Comparison of ENCODE assay signal across 15 cellular contexts in genomic region chr6:66558189-66558588, GRCh38.
DNase-seq lines count a peak whose midpoint lies in the region; ATAC-seq and TF ChIP-seq lines count a peak whose summit lies in the region.
"Had no signal": no experiment of that assay in that cellular context is flagged by ENCODE, and none has a peak within 500 bp of the region (broad histone marks: within the 10 kb centered on the region; RNA-seq: fewer than 3 reads in every experiment).

No MANE protein-coding gene starts in this region.

- ATAC-seq in activated CD8-positive, alpha-beta T cell treated with anti-CD3 and anti-CD28 coated beads for 36 hours: no peak
- ATAC-seq in activated CD8-positive, alpha-beta T cell treated with anti-CD3 and anti-CD28 coated beads, Interleukin-2, amount 10 ng/mL, durations not matched to agents 7 days and 5 days: no peak
- no peak for ATAC-seq in GM21423 (IDR thresholded peaks at IDR 0.05; ENCODE audit: unreplicated experiment)
- ATAC-seq: activated naive CD4-positive, alpha-beta T cell treated with anti-CD3 and anti-CD28 coated beads, Interleukin-2, amount 50 U/mL, for 72 hours; left ventricle myocardium superior had no signal

- H3K27ac ChIP-seq in WERI-Rb-1 (no peak overlapping the region), breast epithelium (no peak overlapping the region)
- H3K27ac ChIP-seq: BLaER1, stomach had no signal

- no peak for DNase-seq in activated CD8-positive, alpha-beta T cell treated with anti-CD3 and anti-CD28 coated beads for 36 hours
- DNase-seq in activated CD8-positive, alpha-beta T cell treated with anti-CD3 and anti-CD28 coated beads, Interleukin-2, amount 10 ng/mL, durations not matched to agents 7 days and 5 days: no peak
- no peak for DNase-seq in WERI-Rb-1
- no peak for DNase-seq in NCI-H2081 treated with DMSO at 0.1 percent for 48 hours (lab: John Stamatoyannopoulos, UW)
- no peak for DNase-seq in T-helper 1 cell
- no peak for DNase-seq in breast epithelium (ENCODE audit: low spot score in 2 of 2)
- DNase-seq: left ventricle myocardium superior; NCI-H345; nucleus accumbens; stimulated activated CD4-positive, alpha-beta T cell treated with anti-CD3 and anti-CD28 coated beads, Interleukin-1b, Interleukin-23, amount 100 ng/mL, for 48 hours; stomach had no signal

- no peak overlapping the region for H3K4me3 Mint-ChIP-seq in activated CD8-positive, alpha-beta T cell treated with anti-CD3 and anti-CD28 coated beads for 36 hours
- no peak overlapping the region for H3K4me3 Mint-ChIP-seq in activated CD8-positive, alpha-beta T cell treated with anti-CD3 and anti-CD28 coated beads, Interleukin-2, amount 10 ng/mL, durations not matched to agents 7 days and 5 days

- no peak overlapping the region for H3K4me3 ChIP-seq in WERI-Rb-1 (ENCODE audit: low read depth, low read length)
- H3K4me3 ChIP-seq in breast epithelium: no peak overlapping the region
- H3K4me3 ChIP-seq: BLaER1, stomach had no signal

- peaks cover 23% of the 10 kb centered on the region for H3K9me3 Mint-ChIP-seq in activated CD8-positive, alpha-beta T cell treated with anti-CD3 and anti-CD28 coated beads for 36 hours
- peaks cover 23% of the 10 kb centered on the region for H3K9me3 Mint-ChIP-seq in activated CD8-positive, alpha-beta T cell treated with anti-CD3 and anti-CD28 coated beads, Interleukin-2, amount 10 ng/mL, durations not matched to agents 7 days and 5 days (ENCODE audit: insufficient read depth)

- H3K27ac Mint-ChIP-seq in activated CD8-positive, alpha-beta T cell treated with anti-CD3 and anti-CD28 coated beads for 36 hours: no peak overlapping the region
- no peak overlapping the region for H3K27ac Mint-ChIP-seq in activated CD8-positive, alpha-beta T cell treated with anti-CD3 and anti-CD28 coated beads, Interleukin-2, amount 10 ng/mL, durations not matched to agents 7 days and 5 days
- H3K27ac Mint-ChIP-seq: activated naive CD4-positive, alpha-beta T cell treated with anti-CD3 and anti-CD28 coated beads, Interleukin-2, amount 50 U/mL, for 72 hours had no signal

- TF ChIP-seq EP300 in Ishikawa (IDR thresholded peaks at IDR 0.05; ENCODE audit: borderline replicate concordance): no peak

- TF ChIP-seq RAD21 in Ishikawa (IDR thresholded peaks at IDR 0.05; ENCODE audit: low read depth): 0 out of 2 replicates have a peak, but pooled peaks have one; percentile 23

- TF ChIP-seq CTCF in activated CD8-positive, alpha-beta T cell treated with anti-CD3 and anti-CD28 coated beads for 36 hours (IDR thresholded peaks at IDR 0.05): peak; percentile 26
- TF ChIP-seq CTCF in WERI-Rb-1 (IDR thresholded peaks at IDR 0.05; ENCODE audit: low read depth, low read length): peak; percentile 34; the same call in 1 of the 2 replicates
- no peak for TF ChIP-seq CTCF in breast epithelium (IDR thresholded peaks at IDR 0.05)

- no peaks in the 10 kb centered on the region for H3K36me3 Mint-ChIP-seq in activated CD8-positive, alpha-beta T cell treated with anti-CD3 and anti-CD28 coated beads for 36 hours (ENCODE audit: low read depth)
- H3K36me3 Mint-ChIP-seq in activated CD8-positive, alpha-beta T cell treated with anti-CD3 and anti-CD28 coated beads, Interleukin-2, amount 10 ng/mL, durations not matched to agents 7 days and 5 days (ENCODE audit: low read depth): no peaks in the 10 kb centered on the region

- CTCF ChIA-PET in activated CD8-positive, alpha-beta T cell treated with anti-CD3 and anti-CD28 coated beads for 36 hours (lab: Charles Lee): interaction anchor here (1.7 kb wide), 1 partner anchor 104 kb away, joined by 3 read pairs; no protein-coding TSS in a partner anchor
- CTCF ChIA-PET in activated CD8-positive, alpha-beta T cell treated with anti-CD3 and anti-CD28 coated beads, Interleukin-2, amount 10 ng/mL, durations not matched to agents 7 days and 5 days (lab: Charles Lee): no interaction called here

- no peaks in the 10 kb centered on the region for H3K4me1 Mint-ChIP-seq in activated CD8-positive, alpha-beta T cell treated with anti-CD3 and anti-CD28 coated beads for 36 hours (ENCODE audit: low read depth)
- no peaks in the 10 kb centered on the region for H3K4me1 Mint-ChIP-seq in activated CD8-positive, alpha-beta T cell treated with anti-CD3 and anti-CD28 coated beads, Interleukin-2, amount 10 ng/mL, durations not matched to agents 7 days and 5 days (ENCODE audit: low read depth)

- POLR2A ChIA-PET in activated CD8-positive, alpha-beta T cell treated with anti-CD3 and anti-CD28 coated beads for 36 hours (lab: Charles Lee): no interaction called here
- POLR2A ChIA-PET in activated CD8-positive, alpha-beta T cell treated with anti-CD3 and anti-CD28 coated beads, Interleukin-2, amount 10 ng/mL, durations not matched to agents 7 days and 5 days (lab: Charles Lee): no interaction called here

- H3K27me3 ChIP-seq in WERI-Rb-1 (ENCODE audit: insufficient read depth, low read depth, severe bottlenecking): no peaks in the 10 kb centered on the region
- H3K27me3 ChIP-seq in breast epithelium: no peaks in the 10 kb centered on the region
- H3K27me3 ChIP-seq: BLaER1, stomach had no signal

- no peaks in the 10 kb centered on the region for H3K36me3 ChIP-seq in WERI-Rb-1
- H3K36me3 ChIP-seq in breast epithelium: no peaks in the 10 kb centered on the region
- H3K36me3 ChIP-seq: BLaER1, stomach had no signal

- H3K4me1 ChIP-seq in breast epithelium: no peaks in the 10 kb centered on the region
- H3K4me1 ChIP-seq: BLaER1, stomach had no signal

- no peaks in the 10 kb centered on the region for H3K27me3 Mint-ChIP-seq in activated CD8-positive, alpha-beta T cell treated with anti-CD3 and anti-CD28 coated beads for 36 hours
- H3K27me3 Mint-ChIP-seq in activated CD8-positive, alpha-beta T cell treated with anti-CD3 and anti-CD28 coated beads, Interleukin-2, amount 10 ng/mL, durations not matched to agents 7 days and 5 days (ENCODE audit: low read depth): no peaks in the 10 kb centered on the region

- no peak for TF ChIP-seq POLR2A in breast epithelium (IDR thresholded peaks at IDR 0.05)

- H3K9me3 ChIP-seq in WERI-Rb-1 (ENCODE audit: severe bottlenecking) (peaks cover 7% of the 10 kb centered on the region), breast epithelium (peaks cover 3 to 27% of the 10 kb centered on the region in 2 donors)

- intact Hi-C loops in activated CD8-positive, alpha-beta T cell treated with anti-CD3 and anti-CD28 coated beads for 36 hours (cut with micrococcal nuclease): no loop called here
- intact Hi-C loops in breast epithelium (cut with DNase I; ENCODE audit: low total_unique reads): no loop called here

TF ChIP-seq in Ishikawa, 13 proteins besides CTCF, POLR2A, EP300 and RAD21:
- TF ChIP-seq USF1 (IDR thresholded peaks at IDR 0.05) (no peak), TCF12 (IDR thresholded peaks at IDR 0.05; ENCODE audit: low read depth) (no peak), CREB1 (IDR thresholded peaks at IDR 0.05; ENCODE audit: low read depth) (no peak), TAF1 (IDR thresholded peaks at IDR 0.05; ENCODE audit: low read depth) (no peak), EGR1 (IDR thresholded peaks at IDR 0.05) (no peak), NFIC (IDR thresholded peaks at IDR 0.05) (no peak), FOXM1 (IDR thresholded peaks at IDR 0.05; ENCODE audit: borderline replicate concordance, low read depth) (no peak), YY1 (IDR thresholded peaks at IDR 0.05; ENCODE audit: low read depth) (no peak), ZBTB7A (IDR thresholded peaks at IDR 0.05; ENCODE audit: low read depth) (no peak), TEAD4 (IDR thresholded peaks at IDR 0.05) (no peak), CEBPB (IDR thresholded peaks at IDR 0.05) (no peak)
- TF ChIP-seq, protein P1, sequence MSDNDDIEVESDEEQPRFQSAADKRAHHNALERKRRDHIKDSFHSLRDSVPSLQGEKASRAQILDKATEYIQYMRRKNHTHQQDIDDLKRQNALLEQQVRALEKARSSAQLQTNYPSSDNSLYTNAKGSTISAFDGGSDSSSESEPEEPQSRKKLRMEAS (IDR thresholded peaks at IDR 0.05): no peak
- TF ChIP-seq, protein P2, sequence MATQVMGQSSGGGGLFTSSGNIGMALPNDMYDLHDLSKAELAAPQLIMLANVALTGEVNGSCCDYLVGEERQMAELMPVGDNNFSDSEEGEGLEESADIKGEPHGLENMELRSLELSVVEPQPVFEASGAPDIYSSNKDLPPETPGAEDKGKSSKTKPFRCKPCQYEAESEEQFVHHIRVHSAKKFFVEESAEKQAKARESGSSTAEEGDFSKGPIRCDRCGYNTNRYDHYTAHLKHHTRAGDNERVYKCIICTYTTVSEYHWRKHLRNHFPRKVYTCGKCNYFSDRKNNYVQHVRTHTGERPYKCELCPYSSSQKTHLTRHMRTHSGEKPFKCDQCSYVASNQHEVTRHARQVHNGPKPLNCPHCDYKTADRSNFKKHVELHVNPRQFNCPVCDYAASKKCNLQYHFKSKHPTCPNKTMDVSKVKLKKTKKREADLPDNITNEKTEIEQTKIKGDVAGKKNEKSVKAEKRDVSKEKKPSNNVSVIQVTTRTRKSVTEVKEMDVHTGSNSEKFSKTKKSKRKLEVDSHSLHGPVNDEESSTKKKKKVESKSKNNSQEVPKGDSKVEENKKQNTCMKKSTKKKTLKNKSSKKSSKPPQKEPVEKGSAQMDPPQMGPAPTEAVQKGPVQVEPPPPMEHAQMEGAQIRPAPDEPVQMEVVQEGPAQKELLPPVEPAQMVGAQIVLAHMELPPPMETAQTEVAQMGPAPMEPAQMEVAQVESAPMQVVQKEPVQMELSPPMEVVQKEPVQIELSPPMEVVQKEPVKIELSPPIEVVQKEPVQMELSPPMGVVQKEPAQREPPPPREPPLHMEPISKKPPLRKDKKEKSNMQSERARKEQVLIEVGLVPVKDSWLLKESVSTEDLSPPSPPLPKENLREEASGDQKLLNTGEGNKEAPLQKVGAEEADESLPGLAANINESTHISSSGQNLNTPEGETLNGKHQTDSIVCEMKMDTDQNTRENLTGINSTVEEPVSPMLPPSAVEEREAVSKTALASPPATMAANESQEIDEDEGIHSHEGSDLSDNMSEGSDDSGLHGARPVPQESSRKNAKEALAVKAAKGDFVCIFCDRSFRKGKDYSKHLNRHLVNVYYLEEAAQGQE (IDR thresholded peaks at IDR 0.05; ENCODE audit: low read depth): no peak

Comparison
In these comparisons a context has a peak if more than half of its experiments do, and no peak if none do; other contexts are left out.
1. CTCF ChIP-seq: peak in activated CD8-positive, alpha-beta T cell treated with anti-CD3 and anti-CD28 coated beads for 36 hours (single experiment) and WERI-Rb-1 (single experiment); none in breast epithelium (0 of 3).